Comparison of ENCODE assay signal across 10 cellular contexts in the genomic region with DNA sequence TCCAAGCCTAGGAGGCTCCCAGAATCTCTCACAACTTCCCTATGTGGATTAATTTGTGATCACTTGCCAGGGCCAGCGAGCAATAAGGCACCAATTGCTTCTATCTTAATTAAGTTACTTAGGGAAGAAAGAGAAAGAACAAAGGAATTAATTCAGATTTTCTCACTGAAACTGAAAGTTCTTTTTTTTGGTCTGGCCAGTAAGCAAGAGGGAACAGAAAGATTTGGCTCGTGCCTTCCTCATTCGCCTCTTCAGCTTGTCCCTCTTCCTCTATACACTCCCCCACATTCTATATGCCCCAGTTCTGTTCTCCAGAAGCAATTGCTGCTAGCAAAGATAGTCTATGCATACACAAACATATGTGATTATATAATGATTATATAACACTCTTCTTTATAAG. TPM values are rescaled to one million over a fixed set of nuclear protein-coding genes. Genes with fewer than 3 reads are reported as not detected.
A peak's percentile ranks its signal among the peaks of the same experiment; 100 is the strongest.
DNase-seq lines count a peak whose midpoint lies in the region; ATAC-seq and TF ChIP-seq lines count a peak whose summit lies in the region.
"Had no signal": no experiment of that assay in that cellular context is flagged by ENCODE, and none has a peak within 500 bp of the region (broad histone marks: within the 10 kb centered on the region; RNA-seq: fewer than 3 reads in every experiment).

No MANE protein-coding gene starts in this region.

- 60 to 73% (median 69%) methylated on average over 3 of the region's 3 CpGs for WGBS in stomach, 5 donors

- H3K4me2 ChIP-seq in KMS-11 = peak overlapping the region; percentile 3; the same call in 1 of the 2 replicates

- H3K27me3 ChIP-seq in KMS-11 (ENCODE audit: insufficient read depth, low read depth) (no peaks in the 10 kb centered on the region), stomach (no peaks in the 10 kb centered on the region)

- intact Hi-C loops in stomach (cut with DNase I; ENCODE audit: low total_unique reads) = no loop called here

- no peaks in the 10 kb centered on the region for H4K20me1 ChIP-seq in KMS-11 (ENCODE audit: insufficient read depth)

- DNase-seq in GF-D8 (lab: John Stamatoyannopoulos, UW) = peak; percentile 50
- peak; percentile 45 for DNase-seq in germinal center (ENCODE audit: low spot score)
- DNase-seq in stimulated activated CD4-positive, alpha-beta T cell treated with anti-CD3 and anti-CD28 coated beads, Interleukin-4, amount 100 ng/mL, for 4 hours = no peak
- DNase-seq in NCI-H446 (lab: John Stamatoyannopoulos, UW) = no peak
- no peak for DNase-seq in SHP77 (lab: John Stamatoyannopoulos, UW)
- DNase-seq in stomach = no peak
- DNase-seq: glutamatergic neuron, NCI-H2171 treated with DMSO at 0.1 percent for 48 hours had no signal

- H3K36me3 ChIP-seq in KMS-11 (ENCODE audit: insufficient read depth) (no peaks in the 10 kb centered on the region), stomach (peaks cover 0 to 2% (median 0%) of the 10 kb centered on the region in 4 donors)

- H3K27ac ChIP-seq in KMS-11 = no peak overlapping the region
- H3K27ac ChIP-seq in stomach = peak overlapping the region in 1 of 5 donors; percentile 42

- TF ChIP-seq CTCF in KMS-11 (conservative IDR thresholded peaks at IDR 0.05; ENCODE audit: low read depth, low read length) (no peak), stomach (IDR thresholded peaks at IDR 0.05) (no peak)

- ATAC-seq in GM21423 (IDR thresholded peaks at IDR 0.05; ENCODE audit: unreplicated experiment) = peak; percentile 74

- H2AFZ ChIP-seq in KMS-11 (ENCODE audit: low read depth) = no peak overlapping the region

- H3K9ac ChIP-seq in KMS-11 = no peak overlapping the region

- no peaks in the 10 kb centered on the region for H3K9me3 ChIP-seq in stomach

- H3K4me3 ChIP-seq in KMS-11 (IDR thresholded peaks at IDR 0.05; ENCODE audit: insufficient read depth, low read depth, low read length) (no peak overlapping the region), stomach (no peak overlapping the region)

- no peaks in the 10 kb centered on the region for H3K79me2 ChIP-seq in KMS-11 (ENCODE audit: insufficient read depth, low read depth)

- TF ChIP-seq EP300 in stomach (IDR thresholded peaks at IDR 0.05) = no peak

- TF ChIP-seq POLR2A in stomach (IDR thresholded peaks at IDR 0.05) = no peak

- H3K4me1 ChIP-seq in KMS-11 (ENCODE audit: low read depth, poor library complexity, severe bottlenecking) (peaks cover 12% of the 10 kb centered on the region), stomach (peaks cover 0 to 7% (median 3%) of the 10 kb centered on the region in 4 donors)

RNA-seq across cellular contexts. Expression of gene MAP3K8, which starts 34.0 kb away (rescaled TPM):
- total RNA-seq in stomach = 10 to 100 TPM in 4 of 5 donors, 1 to 10 TPM in 1; 2.2 to 38.7 (median 15.6) TPM
- 10 to 100 TPM in 2 of 3 donors, 1 to 10 TPM in 1; 6.7 to 11.9 (median 11.9) TPM for polyA plus RNA-seq in stomach

Comparison
In these comparisons a context has a peak if more than half of its experiments do, and no peak if none do; other contexts are left out.
1. DNase-seq: peak in GF-D8 (single experiment) and germinal center (single experiment); none in stimulated activated CD4-positive, alpha-beta T cell treated with anti-CD3 and anti-CD28 coated beads, Interleukin-4, amount 100 ng/mL, for 4 hours (0 of 2), NCI-H446 (0 of 2), SHP77 (0 of 2) and stomach (single experiment).